ENCODE assay signal across 13 cellular contexts in the genomic region with DNA sequence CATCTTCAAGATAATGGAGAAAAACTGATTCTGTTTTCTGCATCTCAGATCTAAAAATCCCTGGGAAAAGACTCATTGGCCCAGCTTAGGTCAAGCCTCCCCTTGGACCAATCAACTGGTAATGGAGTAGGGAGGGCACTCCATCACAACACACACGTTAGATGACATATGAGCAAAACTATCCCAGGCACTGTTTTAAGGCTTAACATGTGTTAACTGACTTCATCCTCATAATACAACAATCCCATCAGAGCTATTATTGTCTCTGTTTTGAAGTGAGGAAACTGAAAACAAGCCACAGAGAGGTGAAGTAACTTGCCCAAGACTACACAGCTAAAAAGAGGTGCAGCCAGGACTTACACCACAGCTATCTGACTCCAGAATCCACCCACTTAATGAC. TPM values are rescaled to one million over a fixed set of nuclear protein-coding genes. Genes with fewer than 3 reads are reported as not detected.
DNase-seq lines count a peak whose midpoint lies in the region; ATAC-seq, FAIRE-seq and TF ChIP-seq lines count a peak whose summit lies in the region.
"Had no signal": no experiment of that assay in that cellular context is flagged by ENCODE, and none has a peak within 500 bp of the region (broad histone marks: within the 10 kb centered on the region; RNA-seq: fewer than 3 reads in every experiment).

No MANE protein-coding gene starts in this region.

- in situ Hi-C loops in GM13976 (cut with MboI; ENCODE audit: low sequenced_read_pairs, unreplicated experiment), result no loop called here

- peaks cover 87% of the 10 kb centered on the region for H3K4me1 ChIP-seq in skeletal muscle satellite cell (ENCODE audit: control insufficient read depth, insufficient read depth, low read length)
- H3K4me1 ChIP-seq in pancreas, result peaks cover 0 to 11% (median 0%) of the 10 kb centered on the region in 3 donors

- H3K4me2 ChIP-seq in skeletal muscle satellite cell (ENCODE audit: low read length), result no peak overlapping the region

- WGBS in pancreas, 2 donors, result 93 to 96% methylated on average over 1 of the region's 1 CpG

- intact Hi-C loops in pancreas (cut with DNase I), result no loop called here

- POLR2A ChIA-PET in RWPE1 (lab: Yijun Ruan, JAX; ENCODE audit: low non-redundant PET), result interaction anchor here (2.1 kb wide), 1 partner anchor 15 kb away, joined by 11 read pairs; a partner anchor contains a TSS

- no peak for FAIRE-seq in pancreas (lab: Jason Lieb, UNC)

- H3K36me3 ChIP-seq in skeletal muscle satellite cell (ENCODE audit: insufficient read depth, low read length) (no peaks in the 10 kb centered on the region), pancreas (no peaks in the 10 kb centered on the region)
- H3K36me3 ChIP-seq: prostate gland had no signal

- H3K27ac ChIP-seq in RWPE1, result peak overlapping the region; percentile 88; the same call in 1 of the 2 replicates
- peak overlapping the region; percentile 90 for H3K27ac ChIP-seq in epithelial cell of prostate
- peak overlapping the region in 2 of 4 donors; percentile 79 to 87 for H3K27ac ChIP-seq in pancreas

- peak; percentile 40 for DNase-seq in EH (ENCODE audit: low read depth)
- no peak for DNase-seq in RWPE1 (ENCODE audit: low spot score)
- no peak for DNase-seq in epithelial cell of prostate (ENCODE audit: low read depth, low spot score)
- DNase-seq in NCI-H748 treated with DMSO at 0.1 percent for 48 hours (lab: John Stamatoyannopoulos, UW), result no peak
- no peak for DNase-seq in GM13976 (ENCODE audit: low spot score)
- no peak for DNase-seq in pancreas
- DNase-seq: activated gamma-delta T cell; CD8-positive, alpha-beta memory T cell; Karpas-422; NCI-H2081 treated with DMSO at 0.1 percent for 48 hours had no signal

- H3K9ac ChIP-seq in skeletal muscle satellite cell (ENCODE audit: low read depth, low read length), result peak overlapping the region; percentile 80

- TF ChIP-seq CTCF in RWPE1 (conservative IDR thresholded peaks at IDR 0.05; ENCODE audit: low read depth) (no peak), GM13976 (IDR thresholded peaks at IDR 0.05; ENCODE audit: borderline replicate concordance, control extremely low read depth, extremely low read depth, insufficient read depth, missing control alignments) (no peak), pancreas (IDR thresholded peaks at IDR 0.05) (no peak)

- H3K27me3 ChIP-seq in skeletal muscle satellite cell (ENCODE audit: control insufficient read depth, insufficient read depth, low read length) (no peaks in the 10 kb centered on the region), pancreas (no peaks in the 10 kb centered on the region)

- ATAC-seq in GM18858 (IDR thresholded peaks at IDR 0.05; ENCODE audit: unreplicated experiment) (no peak), pancreas (no peak)

- H3K4me3 ChIP-seq in skeletal muscle satellite cell (ENCODE audit: low read length), result peak overlapping the region; percentile 7
- no peak overlapping the region for H3K4me3 ChIP-seq in pancreas
- H3K4me3 ChIP-seq: prostate gland had no signal

- CTCF ChIA-PET in RWPE1 (lab: Yijun Ruan, JAX), result interaction anchor here (0.5 to 1.0 kb wide), 3 partner anchors 16 to 93 kb away, joined by 3 to 5 read pairs (median 3); no protein-coding TSS in a partner anchor

- H3K9me3 ChIP-seq in skeletal muscle satellite cell (replicated peaks; ENCODE audit: low read length) (peaks cover 5% of the 10 kb centered on the region), pancreas (no peaks in the 10 kb centered on the region)
- H3K9me3 ChIP-seq: prostate gland had no signal

RNA-seq across cellular contexts. Expression of a gene that starts 14.7 kb away (rescaled TPM):
- 2.0 and 2.3 TPM in 2 replicates for total RNA-seq in skeletal muscle satellite cell (2012; rRNA removed)
- 10 to 100 TPM; 41.1 to 81.2 (median 51.1) TPM for total RNA-seq in pancreas
- 10 to 100 TPM; 47.8 to 63.3 TPM for polyA plus RNA-seq in pancreas
